1 cellular context compared by ENCODE assay signal in the genomic region with DNA sequence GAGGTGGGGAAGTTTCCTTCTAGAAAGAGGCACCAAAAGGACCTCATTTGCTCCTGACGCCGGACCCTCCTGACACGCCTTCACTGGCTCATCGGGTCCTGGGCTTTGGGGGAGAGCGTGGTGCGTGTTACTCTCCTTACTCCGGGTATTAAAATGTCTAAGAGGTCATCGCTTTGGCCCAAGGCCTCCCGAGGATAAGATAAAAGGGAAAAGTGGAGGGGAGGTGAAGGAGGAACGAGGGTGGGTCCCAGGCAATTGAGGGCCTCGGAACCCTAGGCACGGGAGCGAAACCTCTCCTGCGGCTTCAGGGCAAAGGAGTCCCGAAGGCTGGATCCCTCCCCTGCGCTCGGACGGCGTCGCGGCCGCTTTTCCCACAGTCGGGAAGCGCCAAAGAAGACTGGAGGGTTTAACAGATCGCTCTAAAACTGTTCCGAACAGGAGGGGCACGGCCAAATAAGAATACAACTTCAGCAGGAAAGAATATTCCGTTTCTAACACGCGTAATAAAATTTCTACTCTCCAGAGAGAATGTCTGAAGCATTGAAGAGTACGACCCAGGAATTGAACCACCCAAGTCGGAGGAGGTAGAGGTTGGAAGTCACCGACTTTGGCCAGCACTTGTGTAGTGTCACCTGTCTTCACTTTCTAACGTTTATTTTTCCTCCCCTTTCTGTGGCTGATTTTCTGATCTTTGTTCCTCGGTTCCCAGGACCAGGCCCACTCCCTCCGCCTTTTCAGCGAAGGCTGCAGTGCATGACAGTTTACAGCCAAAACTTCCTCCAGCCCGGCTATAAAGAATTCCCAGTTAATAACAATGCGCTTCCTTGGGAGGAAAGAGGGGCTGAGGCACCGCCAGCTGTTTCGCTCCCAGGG.
TF ChIP-seq lines count a peak whose summit lies in the region.

No MANE protein-coding gene starts in this region.

TF ChIP-seq in GM12878, 131 proteins besides CTCF, POLR2A, EP300 and RAD21:
- TF ChIP-seq PML (IDR thresholded peaks at IDR 0.05; ENCODE audit: low read length): no peak
TF ChIP-seq in GM12878: peak in this region for 0.
